21 cellular contexts compared by ENCODE assay signal in genomic region chr5:166767858-166768257, GRCh38.
"Had no signal": no experiment of that assay in that cellular context is flagged by ENCODE, and none has a peak within 500 bp of the region (broad histone marks: within the 10 kb centered on the region; RNA-seq: fewer than 3 reads in every experiment).

No MANE protein-coding gene starts in this region.

- H3K27ac ChIP-seq: lower lobe of right lung, ovary, skin epidermis, stomach, testis, thyroid gland, transverse colon, upper lobe of left lung, vagina had no signal

- H3K9me3 ChIP-seq: lower lobe of right lung, ovary, testis, thyroid gland, upper lobe of left lung, vagina had no signal

- H3K4me3 ChIP-seq: lower lobe of right lung, ovary, skin epidermis, stomach, testis, thyroid gland, transverse colon, upper lobe of left lung, vagina had no signal

- H3K27me3 ChIP-seq: ovary, stomach, testis, thyroid gland, transverse colon, upper lobe of left lung, vagina had no signal

- H3K4me1 ChIP-seq: lower lobe of right lung, stomach, testis, thyroid gland, transverse colon, upper lobe of left lung, vagina had no signal

- H3K36me3 ChIP-seq: lower lobe of right lung, ovary, stomach, thyroid gland, transverse colon, upper lobe of left lung, vagina had no signal

- DNase-seq: kidney glomerular epithelial cell; left cardiac atrium; left ventricle myocardium superior; lower lobe of right lung; mesendoderm; naive thymus-derived CD4-positive, alpha-beta T cell; ovary; right cardiac atrium; stimulated activated CD4-positive, alpha-beta T cell treated with anti-CD3 and anti-CD28 coated beads, Interleukin-12 subunit alpha, Interleukin-12 subunit beta, amount 100 ng/mL, for 4 hours; stimulated activated CD4-positive, alpha-beta T cell treated with anti-CD3 and anti-CD28 coated beads, Interleukin-15, amount 100 ng/mL, for 24 hours; stimulated activated CD4-positive, alpha-beta T cell treated with anti-CD3 and anti-CD28 coated beads, Interleukin-2, amount 100 ng/mL, for 24 hours; stimulated activated CD4-positive, alpha-beta T cell treated with anti-CD3 and anti-CD28 coated beads, Interleukin-4, amount 100 ng/mL, for 1 hour; stimulated activated naive B cell treated with anti-CD40 and anti-IgM and Interleukin-4, amounts not matched to agents 10 μg/mL and 1 μg/mL and 100 μg/mL, for 72 hours; stimulated activated naive CD8-positive, alpha-beta T cell treated with anti-CD3 and anti-CD28 coated beads, Interleukin-15, Interleukin-2, amounts not matched to agents 100 U/mL and 50 U/mL, for 24 hours; stomach; testis; thyroid gland; transverse colon; upper lobe of left lung had no signal
